Comparison of ENCODE assay signal across 9 cellular contexts in genomic region chr11:83840326-83840725, GRCh38.
"Had no signal": no experiment of that assay in that cellular context is flagged by ENCODE, and none has a peak within 500 bp of the region (broad histone marks: within the 10 kb centered on the region; RNA-seq: fewer than 3 reads in every experiment).

No MANE protein-coding gene starts in this region.

- H2AFZ ChIP-seq: GM23248, GM23338 had no signal

- H3K27ac ChIP-seq: GM23248 had no signal

- H3K4me2 ChIP-seq: GM23338 had no signal

- DNase-seq: GM23248, GOT3, H7, H9, HCEC 1CT, HFFc6 had no signal

- H3K4me1 ChIP-seq: HAP-1 had no signal

- H3K9ac ChIP-seq: GM23248 had no signal

- H3K4me3 ChIP-seq: GM23248, GM23338, HAP-1 had no signal

- H3K36me3 ChIP-seq: HAP-1 had no signal

- ATAC-seq: GM23338, HCT116 had no signal

- H3K9me3 ChIP-seq: HAP-1 had no signal
